Comparison of ENCODE assay signal across 9 cellular contexts in the genomic region with DNA sequence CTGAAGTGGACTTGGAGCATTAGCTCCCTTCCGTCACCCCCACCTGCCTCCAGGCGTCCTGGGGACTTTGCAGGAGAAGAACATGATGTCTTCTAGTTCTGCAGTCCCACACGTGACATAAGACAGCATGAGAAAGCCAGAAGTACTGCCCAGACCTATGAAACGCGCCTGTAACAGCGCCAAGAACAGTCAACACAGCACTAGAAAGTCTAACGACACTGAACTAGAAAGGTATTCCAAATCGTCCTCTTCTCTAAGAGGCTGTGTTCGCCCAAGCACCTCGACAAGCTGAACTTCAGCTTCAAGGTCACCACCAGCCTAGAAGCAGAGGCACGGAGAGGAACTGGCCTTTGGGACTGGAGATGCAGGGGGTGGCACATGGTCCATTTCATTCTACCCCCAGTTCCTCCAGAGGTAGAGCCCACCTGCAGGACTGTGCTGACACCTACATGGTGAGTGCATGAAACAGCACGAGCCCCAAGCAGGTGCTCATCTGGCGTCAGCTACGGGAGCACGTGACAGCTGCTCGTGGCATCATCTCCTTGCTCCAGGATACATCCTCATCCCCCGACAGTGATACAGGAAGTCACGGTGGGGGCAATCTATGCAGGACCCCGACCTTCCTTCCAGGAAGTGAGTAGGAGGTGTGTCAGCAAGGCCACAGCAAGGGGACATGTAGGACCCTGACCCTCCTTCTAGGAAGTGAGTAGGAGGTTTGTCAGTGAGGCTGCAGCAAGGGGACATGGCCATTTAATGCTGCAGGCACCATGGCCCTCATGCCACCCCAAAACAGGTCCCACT.
DNase-seq lines count a peak whose midpoint lies in the region; ATAC-seq and TF ChIP-seq lines count a peak whose summit lies in the region.
"Had no signal": no experiment of that assay in that cellular context is flagged by ENCODE, and none has a peak within 500 bp of the region (broad histone marks: within the 10 kb centered on the region; RNA-seq: fewer than 3 reads in every experiment).

No MANE protein-coding gene starts in this region.

- no peaks in the 10 kb centered on the region for H3K27me3 ChIP-seq in WERI-Rb-1 (ENCODE audit: insufficient read depth, low read depth, severe bottlenecking)

- H3K27ac ChIP-seq in WERI-Rb-1, result no peak overlapping the region

- no peak for ATAC-seq in HG03095 (IDR thresholded peaks at IDR 0.05; ENCODE audit: unreplicated experiment)
- no peak for ATAC-seq in HG02763 (IDR thresholded peaks at IDR 0.05; ENCODE audit: unreplicated experiment)

- TF ChIP-seq CTCF in WERI-Rb-1 (IDR thresholded peaks at IDR 0.05; ENCODE audit: low read depth, low read length), result peak; percentile 41

- no peak overlapping the region for H3K4me3 ChIP-seq in WERI-Rb-1 (ENCODE audit: low read depth, low read length)

- peak; percentile 15 for DNase-seq in NCI-H748 (lab: John Stamatoyannopoulos, UW; ENCODE audit: unreplicated experiment)
- no peak for DNase-seq in NCI-H748 treated with DMSO at 0.1 percent for 48 hours (lab: John Stamatoyannopoulos, UW)
- DNase-seq in WERI-Rb-1, result no peak
- DNase-seq in erythroblast (lab: John Stamatoyannopoulos, UW), result peak in 1 of 2 experiments; percentile 21
- DNase-seq in stimulated activated CD4-positive, alpha-beta T cell treated with anti-CD3 and anti-CD28 coated beads, Interleukin-4, amount 100 ng/mL, for 24 hours, result peak; percentile 36
- no peak for DNase-seq in NCI-H82 treated with DMSO at 0.1 percent for 48 hours (lab: John Stamatoyannopoulos, UW; ENCODE audit: unreplicated experiment)
- DNase-seq: NCI-H69 had no signal

- TF ChIP-seq POLR2A in erythroblast (IDR thresholded peaks at IDR 0.05; ENCODE audit: low read length), result peak; percentile 24

- H3K9me3 ChIP-seq in WERI-Rb-1 (ENCODE audit: severe bottlenecking), result no peaks in the 10 kb centered on the region

- H3K36me3 ChIP-seq in WERI-Rb-1, result no peaks in the 10 kb centered on the region

Comparison
In these comparisons a context has a peak if more than half of its experiments do, and no peak if none do; other contexts are left out.
1. DNase-seq: peak in NCI-H748 (single experiment) and stimulated activated CD4-positive, alpha-beta T cell treated with anti-CD3 and anti-CD28 coated beads, Interleukin-4, amount 100 ng/mL, for 24 hours (single experiment); none in NCI-H748 treated with DMSO at 0.1 percent for 48 hours (single experiment), WERI-Rb-1 (single experiment) and NCI-H82 treated with DMSO at 0.1 percent for 48 hours (single experiment).